1 cellular context compared by ENCODE assay signal in the genomic region with DNA sequence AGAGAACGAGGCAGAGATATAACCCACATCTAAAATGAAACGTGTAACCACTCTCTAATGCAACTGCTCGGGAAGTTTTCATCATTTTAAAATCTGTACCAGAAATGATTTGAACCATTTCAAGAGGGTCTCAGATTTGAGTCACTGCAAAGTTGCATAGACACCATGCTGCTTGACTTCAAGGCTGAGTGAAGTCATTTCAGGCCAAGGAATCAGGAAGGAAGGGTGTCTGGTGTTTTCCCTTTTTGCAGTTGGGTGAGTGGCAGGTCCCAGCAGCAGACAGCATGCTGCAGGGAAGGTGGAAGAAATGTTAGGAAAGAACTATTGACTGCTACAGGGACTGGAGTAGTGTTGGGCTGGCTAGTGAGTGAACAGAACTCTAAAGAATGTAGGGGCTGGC.
TF ChIP-seq lines count a peak whose summit lies in the region.

No MANE protein-coding gene starts in this region.

TF ChIP-seq in GM12878, 131 proteins besides CTCF, POLR2A, EP300 and RAD21 (continued from another document):
- TF ChIP-seq CEBPB (IDR thresholded peaks at IDR 0.05; ENCODE audit: borderline replicate concordance in 1 of 2, low read depth in 2 of 2, low read length in 2 of 2), result no peak; a peak in 1 of 4 replicates
- TF ChIP-seq CREM (IDR thresholded peaks at IDR 0.05; ENCODE audit: low read depth), result peak; percentile 69; the same call in 1 of the 2 replicates
- TF ChIP-seq TARDBP (IDR thresholded peaks at IDR 0.05; ENCODE audit: borderline replicate concordance), result no peak
- TF ChIP-seq CREB1 (IDR thresholded peaks at IDR 0.05; ENCODE audit: low read depth), result peak; percentile 42
- no peak for TF ChIP-seq YY1 (IDR thresholded peaks at IDR 0.05; ENCODE audit: low read depth, low read length)
- no peak for TF ChIP-seq RAD51 (IDR thresholded peaks at IDR 0.05)
- no peak for TF ChIP-seq KAT2A (conservative IDR thresholded peaks at IDR 0.05; ENCODE audit: control insufficient read depth, low read depth, low read length)
- TF ChIP-seq, protein P1, sequence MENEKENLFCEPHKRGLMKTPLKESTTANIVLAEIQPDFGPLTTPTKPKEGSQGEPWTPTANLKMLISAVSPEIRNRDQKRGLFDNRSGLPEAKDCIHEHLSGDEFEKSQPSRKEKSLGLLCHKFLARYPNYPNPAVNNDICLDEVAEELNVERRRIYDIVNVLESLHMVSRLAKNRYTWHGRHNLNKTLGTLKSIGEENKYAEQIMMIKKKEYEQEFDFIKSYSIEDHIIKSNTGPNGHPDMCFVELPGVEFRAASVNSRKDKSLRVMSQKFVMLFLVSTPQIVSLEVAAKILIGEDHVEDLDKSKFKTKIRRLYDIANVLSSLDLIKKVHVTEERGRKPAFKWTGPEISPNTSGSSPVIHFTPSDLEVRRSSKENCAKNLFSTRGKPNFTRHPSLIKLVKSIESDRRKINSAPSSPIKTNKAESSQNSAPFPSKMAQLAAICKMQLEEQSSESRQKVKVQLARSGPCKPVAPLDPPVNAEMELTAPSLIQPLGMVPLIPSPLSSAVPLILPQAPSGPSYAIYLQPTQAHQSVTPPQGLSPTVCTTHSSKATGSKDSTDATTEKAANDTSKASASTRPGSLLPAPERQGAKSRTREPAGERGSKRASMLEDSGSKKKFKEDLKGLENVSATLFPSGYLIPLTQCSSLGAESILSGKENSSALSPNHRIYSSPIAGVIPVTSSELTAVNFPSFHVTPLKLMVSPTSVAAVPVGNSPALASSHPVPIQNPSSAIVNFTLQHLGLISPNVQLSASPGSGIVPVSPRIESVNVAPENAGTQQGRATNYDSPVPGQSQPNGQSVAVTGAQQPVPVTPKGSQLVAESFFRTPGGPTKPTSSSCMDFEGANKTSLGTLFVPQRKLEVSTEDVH (IDR thresholded peaks at IDR 0.05; ENCODE audit: low read depth, partially characterized antibody), result no peak
- no peak for TF ChIP-seq RFX5 (IDR thresholded peaks at IDR 0.05; ENCODE audit: low read depth, low read length)
- no peak for TF ChIP-seq ZNF24 (IDR thresholded peaks at IDR 0.05)
- no peak for TF ChIP-seq ESRRA (IDR thresholded peaks at IDR 0.05; ENCODE audit: low read length)
- TF ChIP-seq ZNF274 (IDR thresholded peaks at IDR 0.05; ENCODE audit: insufficient read depth, insufficient read length), result no peak
- no peak for TF ChIP-seq ZSCAN29 (IDR thresholded peaks at IDR 0.05)
- TF ChIP-seq PML (IDR thresholded peaks at IDR 0.05; ENCODE audit: low read length), result no peak
- no peak for TF ChIP-seq MYB (IDR thresholded peaks at IDR 0.05; ENCODE audit: borderline replicate concordance, low read depth, low read length)
- TF ChIP-seq, protein P2, sequence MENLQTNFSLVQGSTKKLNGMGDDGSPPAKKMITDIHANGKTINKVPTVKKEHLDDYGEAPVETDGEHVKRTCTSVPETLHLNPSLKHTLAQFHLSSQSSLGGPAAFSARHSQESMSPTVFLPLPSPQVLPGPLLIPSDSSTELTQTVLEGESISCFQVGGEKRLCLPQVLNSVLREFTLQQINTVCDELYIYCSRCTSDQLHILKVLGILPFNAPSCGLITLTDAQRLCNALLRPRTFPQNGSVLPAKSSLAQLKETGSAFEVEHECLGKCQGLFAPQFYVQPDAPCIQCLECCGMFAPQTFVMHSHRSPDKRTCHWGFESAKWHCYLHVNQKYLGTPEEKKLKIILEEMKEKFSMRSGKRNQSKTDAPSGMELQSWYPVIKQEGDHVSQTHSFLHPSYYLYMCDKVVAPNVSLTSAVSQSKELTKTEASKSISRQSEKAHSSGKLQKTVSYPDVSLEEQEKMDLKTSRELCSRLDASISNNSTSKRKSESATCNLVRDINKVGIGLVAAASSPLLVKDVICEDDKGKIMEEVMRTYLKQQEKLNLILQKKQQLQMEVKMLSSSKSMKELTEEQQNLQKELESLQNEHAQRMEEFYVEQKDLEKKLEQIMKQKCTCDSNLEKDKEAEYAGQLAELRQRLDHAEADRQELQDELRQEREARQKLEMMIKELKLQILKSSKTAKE (IDR thresholded peaks at IDR 0.05; ENCODE audit: low read depth, poor library complexity, severe bottlenecking), result peak; percentile 70
- TF ChIP-seq, protein P3, sequence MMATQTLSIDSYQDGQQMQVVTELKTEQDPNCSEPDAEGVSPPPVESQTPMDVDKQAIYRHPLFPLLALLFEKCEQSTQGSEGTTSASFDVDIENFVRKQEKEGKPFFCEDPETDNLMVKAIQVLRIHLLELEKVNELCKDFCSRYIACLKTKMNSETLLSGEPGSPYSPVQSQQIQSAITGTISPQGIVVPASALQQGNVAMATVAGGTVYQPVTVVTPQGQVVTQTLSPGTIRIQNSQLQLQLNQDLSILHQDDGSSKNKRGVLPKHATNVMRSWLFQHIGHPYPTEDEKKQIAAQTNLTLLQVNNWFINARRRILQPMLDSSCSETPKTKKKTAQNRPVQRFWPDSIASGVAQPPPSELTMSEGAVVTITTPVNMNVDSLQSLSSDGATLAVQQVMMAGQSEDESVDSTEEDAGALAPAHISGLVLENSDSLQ (IDR thresholded peaks at IDR 0.05), result peak; percentile 86
- TF ChIP-seq, protein P4, sequence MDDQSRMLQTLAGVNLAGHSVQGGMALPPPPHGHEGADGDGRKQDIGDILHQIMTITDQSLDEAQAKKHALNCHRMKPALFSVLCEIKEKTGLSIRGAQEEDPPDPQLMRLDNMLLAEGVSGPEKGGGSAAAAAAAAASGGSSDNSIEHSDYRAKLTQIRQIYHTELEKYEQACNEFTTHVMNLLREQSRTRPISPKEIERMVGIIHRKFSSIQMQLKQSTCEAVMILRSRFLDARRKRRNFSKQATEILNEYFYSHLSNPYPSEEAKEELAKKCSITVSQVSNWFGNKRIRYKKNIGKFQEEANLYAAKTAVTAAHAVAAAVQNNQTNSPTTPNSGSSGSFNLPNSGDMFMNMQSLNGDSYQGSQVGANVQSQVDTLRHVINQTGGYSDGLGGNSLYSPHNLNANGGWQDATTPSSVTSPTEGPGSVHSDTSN (IDR thresholded peaks at IDR 0.05; ENCODE audit: insufficient replicate concordance, low read depth, low read length), result peak; percentile 67
- no peak for TF ChIP-seq RELA (IDR thresholded peaks at IDR 0.05; ENCODE audit: borderline replicate concordance, partially characterized antibody)
- TF ChIP-seq EZH2 (IDR thresholded peaks at IDR 0.05; ENCODE audit: borderline replicate concordance, control insufficient read depth, low read depth, low read length), result no peak
- TF ChIP-seq RBBP5 (conservative IDR thresholded peaks at IDR 0.05), result no peak
- TF ChIP-seq SIN3A (IDR thresholded peaks at IDR 0.05; ENCODE audit: low read depth, low read length), result no peak
